ENCODE assay signal across 18 cellular contexts in the genomic region with DNA sequence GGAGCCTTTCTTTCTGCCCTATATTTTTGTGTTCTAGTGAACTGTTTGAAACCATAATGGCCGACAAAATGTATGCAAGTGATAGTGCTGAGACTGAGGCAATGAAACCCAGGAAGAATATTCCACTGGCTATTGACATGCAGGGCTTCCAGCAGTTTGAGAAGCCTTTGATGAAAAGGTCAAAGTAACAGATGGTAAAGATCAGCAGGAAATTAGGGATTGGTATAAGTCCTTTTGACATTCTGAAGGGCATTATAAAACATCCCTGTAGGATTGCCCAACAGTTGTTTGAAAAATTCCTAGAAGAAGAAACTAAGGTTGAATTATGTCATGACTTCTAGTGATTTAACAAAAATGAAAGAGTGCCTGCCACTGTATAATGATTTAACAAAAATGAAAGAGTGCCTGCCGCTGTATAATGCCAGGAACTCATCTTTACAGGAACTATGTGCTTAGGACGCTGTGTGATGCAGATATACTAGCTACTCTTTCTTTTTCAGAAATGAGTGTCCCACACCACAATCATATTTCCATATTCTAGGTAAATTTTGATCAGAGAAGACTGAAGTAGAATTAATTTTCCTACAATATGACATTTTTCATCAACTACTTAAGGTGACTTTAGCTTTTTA.
DNase-seq lines count a peak whose midpoint lies in the region; ATAC-seq and TF ChIP-seq lines count a peak whose summit lies in the region.
"Had no signal": no experiment of that assay in that cellular context is flagged by ENCODE, and none has a peak within 500 bp of the region (broad histone marks: within the 10 kb centered on the region; RNA-seq: fewer than 3 reads in every experiment).

No MANE protein-coding gene starts in this region.

- no peaks in the 10 kb centered on the region for H3K36me3 ChIP-seq in GM23338 (ENCODE audit: insufficient read depth)
- H3K36me3 ChIP-seq: BLaER1 had no signal

- H3K9me3 Mint-ChIP-seq in GM23338, result no peaks in the 10 kb centered on the region
- no peaks in the 10 kb centered on the region for H3K9me3 Mint-ChIP-seq in activated T-helper 17 cell treated with anti-CD3 and anti-CD28 coated beads, Interleukin-2, amount 50 U/mL, for 72 hours
- H3K9me3 Mint-ChIP-seq: CD8-positive, alpha-beta T cell; IgD-negative memory B cell had no signal

- ATAC-seq in GM23338 (peak; percentile 89), GM21786 (IDR thresholded peaks at IDR 0.05; ENCODE audit: unreplicated experiment) (no peak)
- peak; percentile 38 for ATAC-seq in activated T-helper 17 cell treated with anti-CD3 and anti-CD28 coated beads, Interleukin-2, amount 50 U/mL, for 72 hours (replicated peaks)
- ATAC-seq: CD8-positive, alpha-beta T cell had no signal

- no peak overlapping the region for H2AFZ ChIP-seq in GM23338
- H2AFZ ChIP-seq: PC-9 had no signal

- H3K27me3 ChIP-seq in GM23338 (ENCODE audit: insufficient read depth), result no peaks in the 10 kb centered on the region
- H3K27me3 ChIP-seq: BLaER1 had no signal

- peak overlapping the region; percentile 16; the same call in 1 of the 2 replicates for H3K27ac Mint-ChIP-seq in GM23338
- H3K27ac Mint-ChIP-seq in activated T-helper 17 cell treated with anti-CD3 and anti-CD28 coated beads, Interleukin-2, amount 50 U/mL, for 72 hours, result no peak overlapping the region
- H3K27ac Mint-ChIP-seq: CD8-positive, alpha-beta T cell; IgD-negative memory B cell had no signal

- DNase-seq in GM23338 (ENCODE audit: low spot score), result peak; percentile 52
- peak; percentile 43 for DNase-seq in NCI-H69 (lab: John Stamatoyannopoulos, UW)
- DNase-seq in iPS-NIHi11 (ENCODE audit: low spot score), result peak; percentile 22
- DNase-seq in D341Med (ENCODE audit: low spot score), result no peak
- no peak for DNase-seq in stimulated activated CD4-positive, alpha-beta T cell treated with anti-CD3 and anti-CD28 coated beads, Interleukin-15, amount 100 ng/mL, for 24 hours
- DNase-seq: CD8-positive, alpha-beta T cell; DND-41; GOT3; Kasumi-1; MM.1S; NCI-H1092 treated with DMSO at 0.1 percent for 48 hours; NCI-H2227 treated with DMSO at 0.1 percent for 48 hours; NCI-H524 treated with DMSO at 0.1 percent for 48 hours; PC-9 had no signal

- no peak for TF ChIP-seq CTCF in GM23338 (conservative IDR thresholded peaks at IDR 0.05; ENCODE audit: low read depth in 2 of 2)

- no peaks in the 10 kb centered on the region for H3K79me2 ChIP-seq in GM23338 (replicated peaks; ENCODE audit: insufficient read depth)

- peaks cover 6% of the 10 kb centered on the region; the same call in 1 of the 2 replicates for H3K9me2 ChIP-seq in GM23338 (ENCODE audit: insufficient read depth)

- H3K4me1 Mint-ChIP-seq in GM23338, result peaks cover 46% of the 10 kb centered on the region
- no peaks in the 10 kb centered on the region for H3K4me1 Mint-ChIP-seq in activated T-helper 17 cell treated with anti-CD3 and anti-CD28 coated beads, Interleukin-2, amount 50 U/mL, for 72 hours
- H3K4me1 Mint-ChIP-seq: IgD-negative memory B cell had no signal

- no peaks in the 10 kb centered on the region for H3F3A ChIP-seq in GM23338 (replicated peaks; ENCODE audit: low read depth)

- H3K4me3 Mint-ChIP-seq in GM23338, result no peak overlapping the region
- H3K4me3 Mint-ChIP-seq in activated T-helper 17 cell treated with anti-CD3 and anti-CD28 coated beads, Interleukin-2, amount 50 U/mL, for 72 hours, result no peak overlapping the region
- H3K4me3 Mint-ChIP-seq: CD8-positive, alpha-beta T cell; IgD-negative memory B cell had no signal

- H3K4me2 ChIP-seq in GM23338, result peak overlapping the region; percentile 2; the same call in 1 of the 2 replicates
- H3K4me2 ChIP-seq: BLaER1, PC-9 had no signal

- no peak overlapping the region for H3K4me3 ChIP-seq in GM23338
- H3K4me3 ChIP-seq: BLaER1, PC-9 had no signal

- no peak overlapping the region for H3K27ac ChIP-seq in GM23338 (ENCODE audit: low read depth)
- H3K27ac ChIP-seq: BLaER1, PC-9 had no signal

- H3K27me3 Mint-ChIP-seq in GM23338 (ENCODE audit: insufficient read depth, low read depth, poor library complexity), result no peaks in the 10 kb centered on the region
- no peaks in the 10 kb centered on the region for H3K27me3 Mint-ChIP-seq in activated T-helper 17 cell treated with anti-CD3 and anti-CD28 coated beads, Interleukin-2, amount 50 U/mL, for 72 hours
- H3K27me3 Mint-ChIP-seq: IgD-negative memory B cell had no signal

- no peaks in the 10 kb centered on the region for H4K20me1 ChIP-seq in GM23338 (replicated peaks; ENCODE audit: insufficient read depth)
- H4K20me1 ChIP-seq: BLaER1 had no signal

- H3K4me1 ChIP-seq in GM23338 (ENCODE audit: insufficient read depth), result peaks cover 30% of the 10 kb centered on the region
- H3K4me1 ChIP-seq: BLaER1 had no signal

- H3K36me3 Mint-ChIP-seq in GM23338 (ENCODE audit: low read depth), result no peaks in the 10 kb centered on the region
- no peaks in the 10 kb centered on the region for H3K36me3 Mint-ChIP-seq in activated T-helper 17 cell treated with anti-CD3 and anti-CD28 coated beads, Interleukin-2, amount 50 U/mL, for 72 hours (ENCODE audit: low read depth)
- H3K36me3 Mint-ChIP-seq: CD8-positive, alpha-beta T cell; IgD-negative memory B cell had no signal

TF ChIP-seq in GM23338, 12 proteins besides CTCF, POLR2A, EP300 and RAD21 (continues in another document):
- TF ChIP-seq, protein P1, sequence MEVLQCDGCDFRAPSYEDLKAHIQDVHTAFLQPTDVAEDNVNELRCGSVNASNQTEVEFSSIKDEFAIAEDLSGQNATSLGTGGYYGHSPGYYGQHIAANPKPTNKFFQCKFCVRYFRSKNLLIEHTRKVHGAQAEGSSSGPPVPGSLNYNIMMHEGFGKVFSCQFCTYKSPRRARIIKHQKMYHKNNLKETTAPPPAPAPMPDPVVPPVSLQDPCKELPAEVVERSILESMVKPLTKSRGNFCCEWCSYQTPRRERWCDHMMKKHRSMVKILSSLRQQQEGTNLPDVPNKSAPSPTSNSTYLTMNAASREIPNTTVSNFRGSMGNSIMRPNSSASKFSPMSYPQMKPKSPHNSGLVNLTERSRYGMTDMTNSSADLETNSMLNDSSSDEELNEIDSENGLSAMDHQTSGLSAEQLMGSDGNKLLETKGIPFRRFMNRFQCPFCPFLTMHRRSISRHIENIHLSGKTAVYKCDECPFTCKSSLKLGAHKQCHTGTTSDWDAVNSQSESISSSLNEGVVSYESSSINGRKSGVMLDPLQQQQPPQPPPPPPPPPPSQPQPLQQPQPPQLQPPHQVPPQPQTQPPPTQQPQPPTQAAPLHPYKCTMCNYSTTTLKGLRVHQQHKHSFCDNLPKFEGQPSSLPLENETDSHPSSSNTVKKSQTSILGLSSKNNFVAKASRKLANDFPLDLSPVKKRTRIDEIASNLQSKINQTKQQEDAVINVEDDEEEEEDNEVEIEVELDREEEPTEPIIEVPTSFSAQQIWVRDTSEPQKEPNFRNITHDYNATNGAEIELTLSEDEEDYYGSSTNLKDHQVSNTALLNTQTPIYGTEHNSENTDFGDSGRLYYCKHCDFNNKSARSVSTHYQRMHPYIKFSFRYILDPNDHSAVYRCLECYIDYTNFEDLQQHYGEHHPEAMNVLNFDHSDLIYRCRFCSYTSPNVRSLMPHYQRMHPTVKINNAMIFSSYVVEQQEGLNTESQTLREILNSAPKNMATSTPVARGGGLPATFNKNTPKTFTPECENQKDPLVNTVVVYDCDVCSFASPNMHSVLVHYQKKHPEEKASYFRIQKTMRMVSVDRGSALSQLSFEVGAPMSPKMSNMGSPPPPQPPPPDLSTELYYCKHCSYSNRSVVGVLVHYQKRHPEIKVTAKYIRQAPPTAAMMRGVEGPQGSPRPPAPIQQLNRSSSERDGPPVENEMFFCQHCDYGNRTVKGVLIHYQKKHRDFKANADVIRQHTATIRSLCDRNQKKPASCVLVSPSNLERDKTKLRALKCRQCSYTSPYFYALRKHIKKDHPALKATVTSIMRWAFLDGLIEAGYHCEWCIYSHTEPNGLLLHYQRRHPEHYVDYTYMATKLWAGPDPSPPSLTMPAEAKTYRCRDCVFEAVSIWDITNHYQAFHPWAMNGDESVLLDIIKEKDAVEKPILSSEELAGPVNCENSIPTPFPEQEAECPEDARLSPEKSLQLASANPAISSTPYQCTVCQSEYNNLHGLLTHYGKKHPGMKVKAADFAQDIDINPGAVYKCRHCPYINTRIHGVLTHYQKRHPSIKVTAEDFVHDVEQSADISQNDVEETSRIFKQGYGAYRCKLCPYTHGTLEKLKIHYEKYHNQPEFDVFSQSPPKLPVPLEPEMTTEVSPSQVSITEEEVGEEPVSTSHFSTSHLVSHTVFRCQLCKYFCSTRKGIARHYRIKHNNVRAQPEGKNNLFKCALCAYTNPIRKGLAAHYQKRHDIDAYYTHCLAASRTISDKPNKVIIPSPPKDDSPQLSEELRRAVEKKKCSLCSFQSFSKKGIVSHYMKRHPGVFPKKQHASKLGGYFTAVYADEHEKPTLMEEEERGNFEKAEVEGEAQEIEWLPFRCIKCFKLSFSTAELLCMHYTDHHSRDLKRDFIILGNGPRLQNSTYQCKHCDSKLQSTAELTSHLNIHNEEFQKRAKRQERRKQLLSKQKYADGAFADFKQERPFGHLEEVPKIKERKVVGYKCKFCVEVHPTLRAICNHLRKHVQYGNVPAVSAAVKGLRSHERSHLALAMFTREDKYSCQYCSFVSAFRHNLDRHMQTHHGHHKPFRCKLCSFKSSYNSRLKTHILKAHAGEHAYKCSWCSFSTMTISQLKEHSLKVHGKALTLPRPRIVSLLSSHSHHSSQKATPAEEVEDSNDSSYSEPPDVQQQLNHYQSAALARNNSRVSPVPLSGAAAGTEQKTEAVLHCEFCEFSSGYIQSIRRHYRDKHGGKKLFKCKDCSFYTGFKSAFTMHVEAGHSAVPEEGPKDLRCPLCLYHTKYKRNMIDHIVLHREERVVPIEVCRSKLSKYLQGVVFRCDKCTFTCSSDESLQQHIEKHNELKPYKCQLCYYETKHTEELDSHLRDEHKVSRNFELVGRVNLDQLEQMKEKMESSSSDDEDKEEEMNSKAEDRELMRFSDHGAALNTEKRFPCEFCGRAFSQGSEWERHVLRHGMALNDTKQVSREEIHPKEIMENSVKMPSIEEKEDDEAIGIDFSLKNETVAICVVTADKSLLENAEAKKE (CRISPR knock-in tag; IDR thresholded peaks at IDR 0.05), result peak; percentile 52; the same call in 1 of the 2 replicates

Comparison
In these comparisons a context has a peak if more than half of its experiments do, and no peak if none do; other contexts are left out.
1. DNase-seq: peak in GM23338 (single experiment), NCI-H69 (single experiment) and iPS-NIHi11 (single experiment); none in D341Med (single experiment) and stimulated activated CD4-positive, alpha-beta T cell treated with anti-CD3 and anti-CD28 coated beads, Interleukin-15, amount 100 ng/mL, for 24 hours (single experiment).